23 cellular contexts compared by ENCODE assay signal in genomic region chr1:209486861-209487260, GRCh38.
DNase-seq lines count a peak whose midpoint lies in the region; ATAC-seq, FAIRE-seq and TF ChIP-seq lines count a peak whose summit lies in the region.
"Had no signal": no experiment of that assay in that cellular context is flagged by ENCODE, and none has a peak within 500 bp of the region (broad histone marks: within the 10 kb centered on the region; RNA-seq: fewer than 3 reads in every experiment).

No MANE protein-coding gene starts in this region.

- intact Hi-C loops in CD4-positive, alpha-beta T cell (cut with DNase I, micrococcal nuclease) = no loop called here
- intact Hi-C loops in dorsolateral prefrontal cortex (cut with DNase I) (no loop called here), sigmoid colon (cut with DNase I) (no loop called here)

- POLR2A ChIA-PET in A549 (lab: Yijun Ruan, JAX) = no interaction called here
- POLR2A ChIA-PET in CD4-positive, alpha-beta T cell (lab: Charles Lee) = interaction anchor here (1.0 kb wide), 1 partner anchor 9 kb away, joined by 3 read pairs; no protein-coding TSS in a partner anchor

- peaks cover 13% of the 10 kb centered on the region for H3K4me1 Mint-ChIP-seq in CD4-positive, alpha-beta T cell (ENCODE audit: low read depth)
- H3K4me1 Mint-ChIP-seq in activated T-cell treated with anti-CD3 and anti-CD28 coated beads, Interleukin-2, amount 50 U/mL, for 72 hours (ENCODE audit: low read depth) = no peaks in the 10 kb centered on the region

- H3K27me3 Mint-ChIP-seq in CD4-positive, alpha-beta T cell = peaks cover 16% of the 10 kb centered on the region
- peaks cover 14% of the 10 kb centered on the region for H3K27me3 Mint-ChIP-seq in activated T-cell treated with anti-CD3 and anti-CD28 coated beads, Interleukin-2, amount 50 U/mL, for 72 hours (ENCODE audit: low read depth)
- H3K27me3 Mint-ChIP-seq: activated CD4-positive, alpha-beta memory T cell treated with anti-CD3 and anti-CD28 coated beads for 36 hours had no signal

- no peak overlapping the region for H3K27ac Mint-ChIP-seq in CD4-positive, alpha-beta T cell
- H3K27ac Mint-ChIP-seq in activated T-cell treated with anti-CD3 and anti-CD28 coated beads, Interleukin-2, amount 50 U/mL, for 72 hours = no peak overlapping the region
- H3K27ac Mint-ChIP-seq: activated CD4-positive, alpha-beta memory T cell treated with anti-CD3 and anti-CD28 coated beads for 36 hours; CD4-positive, CD25-positive, alpha-beta regulatory T cell had no signal

- no peaks in the 10 kb centered on the region for H3K4me1 ChIP-seq in A549
- H3K4me1 ChIP-seq in sigmoid colon = no peaks in the 10 kb centered on the region
- H3K4me1 ChIP-seq: colonic mucosa had no signal

- H3K4me3 ChIP-seq in A549 (no peak overlapping the region), dorsolateral prefrontal cortex (no peak overlapping the region), sigmoid colon (no peak overlapping the region)
- H3K4me3 ChIP-seq: colonic mucosa, K562, skin epidermis had no signal

- H3K9me3 ChIP-seq in A549 = no peaks in the 10 kb centered on the region
- no peaks in the 10 kb centered on the region for H3K9me3 ChIP-seq in CD4-positive, alpha-beta T cell (ENCODE audit: control insufficient read depth, low read length)
- no peaks in the 10 kb centered on the region for H3K9me3 ChIP-seq in sigmoid colon
- H3K9me3 ChIP-seq: colonic mucosa had no signal

- H3K9me3 Mint-ChIP-seq in CD4-positive, alpha-beta T cell = no peaks in the 10 kb centered on the region
- no peaks in the 10 kb centered on the region for H3K9me3 Mint-ChIP-seq in activated T-cell treated with anti-CD3 and anti-CD28 coated beads, Interleukin-2, amount 50 U/mL, for 72 hours
- H3K9me3 Mint-ChIP-seq: activated CD4-positive, alpha-beta memory T cell treated with anti-CD3 and anti-CD28 coated beads for 36 hours had no signal

- H3K4me2 ChIP-seq in A549 = no peak overlapping the region

- H3K27ac ChIP-seq in A549 (no peak overlapping the region), dorsolateral prefrontal cortex (no peak overlapping the region), sigmoid colon (no peak overlapping the region)
- no peak overlapping the region for H3K27ac ChIP-seq in CD4-positive, alpha-beta T cell (ENCODE audit: low read depth, low read length)
- H3K27ac ChIP-seq: colonic mucosa, skin epidermis, WERI-Rb-1 had no signal

- CTCF ChIA-PET in A549 (lab: Yijun Ruan, JAX) = interaction anchor here (1.0 to 1.8 kb wide), 3 partner anchors 78 to 284 kb away, joined by 3 to 5 read pairs (median 3); no protein-coding TSS in a partner anchor
- CTCF ChIA-PET in CD4-positive, alpha-beta T cell (lab: Charles Lee) = interaction anchor here (1.3 kb wide), 1 partner anchor 17 kb away, joined by 3 read pairs; no protein-coding TSS in a partner anchor

- no peaks in the 10 kb centered on the region for H3K27me3 ChIP-seq in CD4-positive, alpha-beta T cell (ENCODE audit: control insufficient read depth, insufficient read depth, low read length)
- no peaks in the 10 kb centered on the region for H3K27me3 ChIP-seq in dorsolateral prefrontal cortex
- H3K27me3 ChIP-seq in sigmoid colon = no peaks in the 10 kb centered on the region
- H3K27me3 ChIP-seq: colonic mucosa had no signal

- no peak for TF ChIP-seq EP300 in A549 (IDR thresholded peaks at IDR 0.05)
- no peak for TF ChIP-seq EP300 in sigmoid colon (IDR thresholded peaks at IDR 0.05)

- peak; percentile 7 for FAIRE-seq in A549 (lab: Jason Lieb, UNC)
- FAIRE-seq: K562 had no signal

- TF ChIP-seq RAD21 in A549 (conservative IDR thresholded peaks at IDR 0.05 in 1 of 2, IDR thresholded peaks at IDR 0.05 in 1 of 2) = no peak

- DNase-seq in A549 (ENCODE audit: low read depth in 1 of 2, low spot score in 1 of 2) = no peak
- DNase-seq in H4 (ENCODE audit: low spot score) = peak; percentile 25
- peak; percentile 5 for DNase-seq in SW480 (ENCODE audit: low spot score)
- peak; percentile 54 for DNase-seq in islet precursor cell
- no peak for DNase-seq in CD4-positive, alpha-beta T cell
- no peak for DNase-seq in dorsolateral prefrontal cortex
- DNase-seq in activated T-cell treated with anti-CD3 and anti-CD28 coated beads, Interleukin-2, amount 50 U/mL, for 72 hours = no peak
- DNase-seq in sigmoid colon = no peak
- DNase-seq: activated CD4-positive, alpha-beta memory T cell treated with anti-CD3 and anti-CD28 coated beads for 36 hours; activated naive CD4-positive, alpha-beta T cell treated with anti-CD3 and anti-CD28 coated beads, Interleukin-2, amount 50 U/mL, for 16 hours; CD4-positive, CD25-positive, alpha-beta regulatory T cell; colonic mucosa; left cardiac atrium; midbrain; NCI-H1930; NCI-H446 treated with DMSO at 0.1 percent for 48 hours; posterior cingulate gyrus; stimulated activated CD4-positive, alpha-beta T cell treated with anti-CD3 and anti-CD28 coated beads, Interleukin-4, amount 100 ng/mL, for 1 hour; T-helper 1 cell; WERI-Rb-1 had no signal

- ATAC-seq in A549 = no peak
- no peak for ATAC-seq in CD4-positive, alpha-beta T cell (ENCODE audit: poor library complexity)
- no peak for ATAC-seq in activated T-cell treated with anti-CD3 and anti-CD28 coated beads, Interleukin-2, amount 50 U/mL, for 72 hours (replicated peaks in 1 of 2)
- ATAC-seq: K562, left cardiac atrium, Right ventricle myocardium inferior had no signal

- TF ChIP-seq POLR2A in A549 (IDR thresholded peaks at IDR 0.05; ENCODE audit: low read length) (no peak), sigmoid colon (IDR thresholded peaks at IDR 0.05) (no peak)

- TF ChIP-seq CTCF in A549 (IDR thresholded peaks at IDR 0.05) (no peak), dorsolateral prefrontal cortex (IDR thresholded peaks at IDR 0.05 in 54 of 56, conservative IDR thresholded peaks at IDR 0.05 in 2 of 56; ENCODE audit: low read depth in 1 of 56, partially characterized antibody in 56 of 56) (no peak), sigmoid colon (IDR thresholded peaks at IDR 0.05) (no peak)
- TF ChIP-seq CTCF in CD4-positive, alpha-beta T cell (IDR thresholded peaks at IDR 0.05) = no peak

- H3K36me3 ChIP-seq in sigmoid colon = no peaks in the 10 kb centered on the region
- H3K36me3 ChIP-seq: colonic mucosa, WERI-Rb-1 had no signal

- H3K36me3 Mint-ChIP-seq in CD4-positive, alpha-beta T cell (ENCODE audit: low read depth) = no peaks in the 10 kb centered on the region
- H3K36me3 Mint-ChIP-seq in activated T-cell treated with anti-CD3 and anti-CD28 coated beads, Interleukin-2, amount 50 U/mL, for 72 hours (ENCODE audit: insufficient read depth in 2 of 2) = no peaks in the 10 kb centered on the region
- H3K36me3 Mint-ChIP-seq: activated CD4-positive, alpha-beta memory T cell treated with anti-CD3 and anti-CD28 coated beads for 36 hours; CD4-positive, CD25-positive, alpha-beta regulatory T cell had no signal

- H3K4me3 Mint-ChIP-seq in CD4-positive, alpha-beta T cell = no peak overlapping the region
- no peak overlapping the region for H3K4me3 Mint-ChIP-seq in activated T-cell treated with anti-CD3 and anti-CD28 coated beads, Interleukin-2, amount 50 U/mL, for 72 hours
- H3K4me3 Mint-ChIP-seq: activated CD4-positive, alpha-beta memory T cell treated with anti-CD3 and anti-CD28 coated beads for 36 hours; CD4-positive, CD25-positive, alpha-beta regulatory T cell had no signal

TF ChIP-seq in A549, 52 proteins besides CTCF, POLR2A, EP300 and RAD21:
- TF ChIP-seq HMGXB4 (CRISPR knock-in tag; IDR thresholded peaks at IDR 0.05; ENCODE audit: borderline replicate concordance) (no peak), CEBPB (IDR thresholded peaks at IDR 0.05) (no peak), CBX8 (IDR thresholded peaks at IDR 0.05) (no peak), RNF2 (IDR thresholded peaks at IDR 0.05; ENCODE audit: borderline replicate concordance, low read depth) (no peak), JUN (IDR thresholded peaks at IDR 0.05) (no peak), EHMT2 (IDR thresholded peaks at IDR 0.05; ENCODE audit: low read depth) (no peak), NR3C1 (IDR thresholded peaks at IDR 0.05) (no peak), KDM5A (IDR thresholded peaks at IDR 0.05) (no peak), BCL3 (IDR thresholded peaks at IDR 0.05) (no peak), ZFP36 (IDR thresholded peaks at IDR 0.05; ENCODE audit: borderline replicate concordance, partially characterized antibody) (no peak), HDAC2 (IDR thresholded peaks at IDR 0.05) (no peak), ESRRA (IDR thresholded peaks at IDR 0.05; ENCODE audit: borderline replicate concordance, low read length) (no peak), NPAS2 (CRISPR knock-in tag; IDR thresholded peaks at IDR 0.05; ENCODE audit: borderline replicate concordance) (no peak), ZNF302 (CRISPR knock-in tag; IDR thresholded peaks at IDR 0.05) (no peak)
TF ChIP-seq in A549: peak in this region for 0.

Comparison
In these comparisons a context has a peak if more than half of its experiments do, and no peak if none do; other contexts are left out.
1. DNase-seq: peak in H4 (single experiment), SW480 (single experiment) and islet precursor cell (single experiment); none in A549 (0 of 2), CD4-positive, alpha-beta T cell (0 of 10), dorsolateral prefrontal cortex (0 of 10), activated T-cell treated with anti-CD3 and anti-CD28 coated beads, Interleukin-2, amount 50 U/mL, for 72 hours (0 of 2) and sigmoid colon (single experiment).